ENCODE assay signal across 1 cellular context in the genomic region with DNA sequence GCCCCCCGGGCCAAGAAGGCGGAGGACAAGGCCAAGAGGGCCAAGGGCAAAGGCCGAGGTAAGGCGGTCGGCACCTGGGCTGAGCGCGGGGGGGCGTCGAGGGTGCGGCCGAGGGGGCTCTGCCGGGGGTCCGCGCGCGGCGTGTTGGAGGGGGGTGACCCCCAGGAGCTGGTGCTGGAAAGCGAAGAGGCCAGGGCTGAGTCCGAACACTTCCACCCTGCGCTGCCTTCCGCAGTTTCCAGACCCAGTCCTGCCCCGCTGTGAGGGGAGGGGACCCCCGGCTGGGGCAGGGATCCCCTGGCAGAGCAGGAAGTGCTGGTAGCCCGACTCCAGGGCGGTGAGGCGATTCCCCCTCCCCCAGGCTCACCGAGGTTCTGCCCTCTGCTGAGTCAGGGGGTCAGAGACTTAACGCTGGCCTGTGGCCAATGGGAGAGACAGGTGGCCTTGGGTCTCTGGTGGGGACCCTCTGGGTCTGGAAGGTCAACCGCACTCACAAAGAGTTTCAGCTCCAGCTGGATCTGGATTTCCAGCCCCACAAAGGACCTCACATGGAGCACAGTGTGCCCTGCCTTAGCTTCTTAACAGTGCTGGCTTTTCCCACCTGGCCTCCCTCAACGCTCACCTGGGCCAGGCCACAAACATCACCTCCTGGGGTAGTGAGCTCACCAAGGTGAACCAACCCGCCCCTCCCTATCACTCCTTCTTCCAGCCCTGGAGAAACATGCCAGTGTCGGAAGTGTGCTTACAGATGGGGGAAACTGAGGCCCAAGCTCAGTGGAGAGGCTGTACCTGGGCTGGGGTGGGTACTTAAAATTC.
TF ChIP-seq lines count a peak whose summit lies in the region.

No MANE protein-coding gene starts in this region.

TF ChIP-seq in HepG2, 621 proteins besides CTCF, POLR2A, EP300 and RAD21 (continued from another document and continues in another):
- no peak for TF ChIP-seq BHLHE40 (IDR thresholded peaks at IDR 0.05; ENCODE audit: low read length)
- no peak; the same call in 1 of the 2 replicates for TF ChIP-seq ZNF333 (CRISPR knock-in tag; IDR thresholded peaks at IDR 0.05; ENCODE audit: borderline replicate concordance)
- peak; percentile 44; the same call in 1 of the 2 replicates for TF ChIP-seq HDAC1 (CRISPR knock-in tag; IDR thresholded peaks at IDR 0.05)
- no peak for TF ChIP-seq GABPA (IDR thresholded peaks at IDR 0.05; ENCODE audit: low read depth, low read length)
- no peak for TF ChIP-seq GABPA (CRISPR knock-in tag; IDR thresholded peaks at IDR 0.05; ENCODE audit: low read depth)
- no peak for TF ChIP-seq ZNF124 (CRISPR knock-in tag; IDR thresholded peaks at IDR 0.05)
- TF ChIP-seq NR1H2 (CRISPR knock-in tag; IDR thresholded peaks at IDR 0.05; ENCODE audit: borderline replicate concordance, low read depth) = no peak
- TF ChIP-seq, protein P1, sequence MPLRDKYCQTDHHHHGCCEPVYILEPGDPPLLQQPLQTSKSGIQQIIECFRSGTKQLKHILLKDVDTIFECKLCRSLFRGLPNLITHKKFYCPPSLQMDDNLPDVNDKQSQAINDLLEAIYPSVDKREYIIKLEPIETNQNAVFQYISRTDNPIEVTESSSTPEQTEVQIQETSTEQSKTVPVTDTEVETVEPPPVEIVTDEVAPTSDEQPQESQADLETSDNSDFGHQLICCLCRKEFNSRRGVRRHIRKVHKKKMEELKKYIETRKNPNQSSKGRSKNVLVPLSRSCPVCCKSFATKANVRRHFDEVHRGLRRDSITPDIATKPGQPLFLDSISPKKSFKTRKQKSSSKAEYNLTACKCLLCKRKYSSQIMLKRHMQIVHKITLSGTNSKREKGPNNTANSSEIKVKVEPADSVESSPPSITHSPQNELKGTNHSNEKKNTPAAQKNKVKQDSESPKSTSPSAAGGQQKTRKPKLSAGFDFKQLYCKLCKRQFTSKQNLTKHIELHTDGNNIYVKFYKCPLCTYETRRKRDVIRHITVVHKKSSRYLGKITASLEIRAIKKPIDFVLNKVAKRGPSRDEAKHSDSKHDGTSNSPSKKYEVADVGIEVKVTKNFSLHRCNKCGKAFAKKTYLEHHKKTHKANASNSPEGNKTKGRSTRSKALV (CRISPR knock-in tag; IDR thresholded peaks at IDR 0.05) = no peak
- no peak for TF ChIP-seq HNRNPUL1 (IDR thresholded peaks at IDR 0.05; ENCODE audit: low read depth, low read length)
- TF ChIP-seq, protein P2, sequence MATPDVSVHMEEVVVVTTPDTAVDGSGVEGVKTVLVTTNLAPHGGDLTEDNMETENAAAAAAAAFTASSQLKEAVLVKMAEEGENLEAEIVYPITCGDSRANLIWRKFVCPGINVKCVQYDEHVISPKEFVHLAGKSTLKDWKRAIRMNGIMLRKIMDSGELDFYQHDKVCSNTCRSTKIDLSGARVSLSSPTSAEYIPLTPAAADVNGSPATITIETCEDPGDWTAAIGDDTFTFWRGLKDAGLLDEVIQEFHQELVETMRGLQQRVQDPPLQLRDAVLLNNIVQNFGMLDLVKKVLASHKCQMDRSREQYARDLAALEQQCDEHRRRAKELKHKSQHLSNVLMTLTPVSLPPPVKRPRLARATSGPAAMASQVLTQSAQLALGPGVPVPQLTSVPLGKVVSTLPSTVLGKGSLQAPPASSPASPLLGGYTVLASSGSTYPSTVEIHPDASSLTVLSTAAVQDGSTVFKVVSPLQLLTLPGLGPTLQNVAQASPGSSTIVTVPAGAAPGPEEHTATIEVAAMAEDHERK (CRISPR knock-in tag; IDR thresholded peaks at IDR 0.05; ENCODE audit: low read depth) = no peak
- TF ChIP-seq ZNF430 (CRISPR knock-in tag; IDR thresholded peaks at IDR 0.05) = peak; percentile 52; the same call in 1 of the 2 replicates
- TF ChIP-seq KLF6 (CRISPR knock-in tag; IDR thresholded peaks at IDR 0.05) = no peak
- TF ChIP-seq HINFP (CRISPR knock-in tag; IDR thresholded peaks at IDR 0.05; ENCODE audit: low read depth) = no peak
- no peak for TF ChIP-seq CBX1 (IDR thresholded peaks at IDR 0.05; ENCODE audit: low read depth)
- TF ChIP-seq HMG20B (CRISPR knock-in tag; conservative IDR thresholded peaks at IDR 0.05) = no peak
- TF ChIP-seq MAFF (IDR thresholded peaks at IDR 0.05; ENCODE audit: low read depth, low read length) = peak; percentile 37; the same call in 1 of the 2 replicates
- TF ChIP-seq IRX3 (CRISPR knock-in tag; IDR thresholded peaks at IDR 0.05; ENCODE audit: borderline replicate concordance, low read depth) = no peak
- TF ChIP-seq ZNF34 (CRISPR knock-in tag; IDR thresholded peaks at IDR 0.05; ENCODE audit: borderline replicate concordance) = no peak
- TF ChIP-seq RFXANK (CRISPR knock-in tag; IDR thresholded peaks at IDR 0.05) = no peak
- TF ChIP-seq ZNF639 (CRISPR knock-in tag; conservative IDR thresholded peaks at IDR 0.05) = no peak
- TF ChIP-seq YEATS2 (CRISPR knock-in tag; IDR thresholded peaks at IDR 0.05; ENCODE audit: borderline replicate concordance) = no peak
- no peak for TF ChIP-seq ZXDC (CRISPR knock-in tag; IDR thresholded peaks at IDR 0.05)
- no peak for TF ChIP-seq PLRG1 (conservative IDR thresholded peaks at IDR 0.05)
- TF ChIP-seq FOXP1 (IDR thresholded peaks at IDR 0.05) = no peak
- TF ChIP-seq FOXP1 (CRISPR knock-in tag; IDR thresholded peaks at IDR 0.05) = no peak
- TF ChIP-seq, protein P3, sequence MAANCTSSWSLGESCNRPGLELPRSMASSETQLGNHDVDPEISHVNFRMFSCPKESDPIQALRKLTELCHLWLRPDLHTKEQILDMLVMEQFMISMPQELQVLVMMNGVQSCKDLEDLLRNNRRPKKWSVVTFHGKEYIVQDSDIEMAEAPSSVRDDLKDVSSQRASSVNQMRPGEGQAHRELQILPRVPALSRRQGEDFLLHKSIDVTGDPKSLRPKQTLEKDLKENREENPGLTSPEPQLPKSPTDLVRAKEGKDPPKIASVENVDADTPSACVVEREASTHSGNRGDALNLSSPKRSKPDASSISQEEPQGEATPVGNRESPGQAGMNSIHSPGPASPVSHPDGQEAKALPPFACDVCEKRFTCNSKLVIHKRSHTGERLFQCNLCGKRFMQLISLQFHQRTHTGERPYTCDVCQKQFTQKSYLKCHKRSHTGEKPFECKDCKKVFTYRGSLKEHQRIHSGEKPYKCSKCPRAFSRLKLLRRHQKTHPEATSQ (CRISPR knock-in tag; IDR thresholded peaks at IDR 0.05; ENCODE audit: borderline replicate concordance) = no peak
- no peak for TF ChIP-seq FLYWCH1 (CRISPR knock-in tag; IDR thresholded peaks at IDR 0.05)
- TF ChIP-seq TRIM24 (CRISPR knock-in tag; IDR thresholded peaks at IDR 0.05) = no peak
- TF ChIP-seq MLLT10 (CRISPR knock-in tag; IDR thresholded peaks at IDR 0.05) = no peak
- no peak for TF ChIP-seq MYNN (CRISPR knock-in tag; IDR thresholded peaks at IDR 0.05; ENCODE audit: low read depth)
- no peak for TF ChIP-seq TCF12 (IDR thresholded peaks at IDR 0.05)
- TF ChIP-seq TCF12 (CRISPR knock-in tag; IDR thresholded peaks at IDR 0.05) = no peak
- TF ChIP-seq ZNF180 (CRISPR knock-in tag; IDR thresholded peaks at IDR 0.05; ENCODE audit: borderline replicate concordance, low read depth) = no peak
- no peak for TF ChIP-seq SCMH1 (CRISPR knock-in tag; IDR thresholded peaks at IDR 0.05; ENCODE audit: borderline replicate concordance)
- TF ChIP-seq, protein P4, sequence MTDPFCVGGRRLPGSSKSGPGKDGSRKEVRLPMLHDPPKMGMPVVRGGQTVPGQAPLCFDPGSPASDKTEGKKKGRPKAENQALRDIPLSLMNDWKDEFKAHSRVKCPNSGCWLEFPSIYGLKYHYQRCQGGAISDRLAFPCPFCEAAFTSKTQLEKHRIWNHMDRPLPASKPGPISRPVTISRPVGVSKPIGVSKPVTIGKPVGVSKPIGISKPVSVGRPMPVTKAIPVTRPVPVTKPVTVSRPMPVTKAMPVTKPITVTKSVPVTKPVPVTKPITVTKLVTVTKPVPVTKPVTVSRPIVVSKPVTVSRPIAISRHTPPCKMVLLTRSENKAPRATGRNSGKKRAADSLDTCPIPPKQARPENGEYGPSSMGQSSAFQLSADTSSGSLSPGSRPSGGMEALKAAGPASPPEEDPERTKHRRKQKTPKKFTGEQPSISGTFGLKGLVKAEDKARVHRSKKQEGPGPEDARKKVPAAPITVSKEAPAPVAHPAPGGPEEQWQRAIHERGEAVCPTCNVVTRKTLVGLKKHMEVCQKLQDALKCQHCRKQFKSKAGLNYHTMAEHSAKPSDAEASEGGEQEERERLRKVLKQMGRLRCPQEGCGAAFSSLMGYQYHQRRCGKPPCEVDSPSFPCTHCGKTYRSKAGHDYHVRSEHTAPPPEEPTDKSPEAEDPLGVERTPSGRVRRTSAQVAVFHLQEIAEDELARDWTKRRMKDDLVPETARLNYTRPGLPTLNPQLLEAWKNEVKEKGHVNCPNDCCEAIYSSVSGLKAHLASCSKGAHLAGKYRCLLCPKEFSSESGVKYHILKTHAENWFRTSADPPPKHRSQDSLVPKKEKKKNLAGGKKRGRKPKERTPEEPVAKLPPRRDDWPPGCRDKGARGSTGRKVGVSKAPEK (CRISPR knock-in tag; IDR thresholded peaks at IDR 0.05; ENCODE audit: borderline replicate concordance) = no peak
- no peak for TF ChIP-seq ZNF296 (CRISPR knock-in tag; conservative IDR thresholded peaks at IDR 0.05)
- TF ChIP-seq THAP11 (CRISPR knock-in tag; IDR thresholded peaks at IDR 0.05) = no peak
- TF ChIP-seq, protein P5, sequence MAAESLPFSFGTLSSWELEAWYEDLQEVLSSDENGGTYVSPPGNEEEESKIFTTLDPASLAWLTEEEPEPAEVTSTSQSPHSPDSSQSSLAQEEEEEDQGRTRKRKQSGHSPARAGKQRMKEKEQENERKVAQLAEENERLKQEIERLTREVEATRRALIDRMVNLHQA (CRISPR knock-in tag; IDR thresholded peaks at IDR 0.05) = no peak
- TF ChIP-seq, protein P6, sequence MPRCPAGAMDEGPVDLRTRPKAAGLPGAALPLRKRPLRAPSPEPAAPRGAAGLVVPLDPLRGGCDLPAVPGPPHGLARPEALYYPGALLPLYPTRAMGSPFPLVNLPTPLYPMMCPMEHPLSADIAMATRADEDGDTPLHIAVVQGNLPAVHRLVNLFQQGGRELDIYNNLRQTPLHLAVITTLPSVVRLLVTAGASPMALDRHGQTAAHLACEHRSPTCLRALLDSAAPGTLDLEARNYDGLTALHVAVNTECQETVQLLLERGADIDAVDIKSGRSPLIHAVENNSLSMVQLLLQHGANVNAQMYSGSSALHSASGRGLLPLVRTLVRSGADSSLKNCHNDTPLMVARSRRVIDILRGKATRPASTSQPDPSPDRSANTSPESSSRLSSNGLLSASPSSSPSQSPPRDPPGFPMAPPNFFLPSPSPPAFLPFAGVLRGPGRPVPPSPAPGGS (CRISPR knock-in tag; IDR thresholded peaks at IDR 0.05) = no peak
- TF ChIP-seq PHF5A (CRISPR knock-in tag; IDR thresholded peaks at IDR 0.05; ENCODE audit: low read depth, unreplicated experiment) = no peak
- TF ChIP-seq, protein P7, sequence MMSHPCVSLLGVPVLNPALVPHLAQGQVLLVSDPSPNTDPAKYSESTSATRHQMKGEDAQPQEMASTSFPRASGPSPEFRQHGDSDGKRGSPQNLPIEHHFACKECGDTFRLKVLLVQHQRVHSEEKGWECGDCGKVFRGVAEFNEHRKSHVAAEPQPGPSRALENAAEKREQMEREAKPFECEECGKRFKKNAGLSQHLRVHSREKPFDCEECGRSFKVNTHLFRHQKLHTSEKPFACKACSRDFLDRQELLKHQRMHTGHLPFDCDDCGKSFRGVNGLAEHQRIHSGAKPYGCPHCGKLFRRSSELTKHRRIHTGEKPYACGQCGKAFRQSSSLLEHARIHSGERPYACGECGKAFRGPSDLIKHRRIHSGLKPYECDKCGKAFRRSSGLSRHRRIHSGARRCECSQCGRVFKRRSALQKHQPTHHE (CRISPR knock-in tag; IDR thresholded peaks at IDR 0.05; ENCODE audit: borderline replicate concordance) = no peak
- no peak for TF ChIP-seq PAWR (CRISPR knock-in tag; IDR thresholded peaks at IDR 0.05; ENCODE audit: borderline replicate concordance)
- no peak for TF ChIP-seq ZNF546 (CRISPR knock-in tag; conservative IDR thresholded peaks at IDR 0.05)
- TF ChIP-seq ZMYM2 (CRISPR knock-in tag; IDR thresholded peaks at IDR 0.05) = no peak
- TF ChIP-seq TSC22D2 (CRISPR knock-in tag; IDR thresholded peaks at IDR 0.05; ENCODE audit: borderline replicate concordance) = no peak
- TF ChIP-seq NCOA2 (CRISPR knock-in tag; IDR thresholded peaks at IDR 0.05) = no peak
- TF ChIP-seq ZNF292 (CRISPR knock-in tag; IDR thresholded peaks at IDR 0.05; ENCODE audit: borderline replicate concordance, low read depth) = no peak
- TF ChIP-seq, protein P8, sequence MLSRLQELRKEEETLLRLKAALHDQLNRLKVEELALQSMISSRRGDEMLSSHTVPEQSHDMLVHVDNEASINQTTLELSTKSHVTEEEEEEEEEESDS (CRISPR knock-in tag; IDR thresholded peaks at IDR 0.05; ENCODE audit: borderline replicate concordance) = no peak
- no peak for TF ChIP-seq ZNF101 (CRISPR knock-in tag; IDR thresholded peaks at IDR 0.05; ENCODE audit: borderline replicate concordance, low read depth)
